In genomic region chr2:70751881-70752280, GRCh38 we compare ENCODE assay signal across 29 cellular contexts. TPM values are rescaled to one million over a fixed set of nuclear protein-coding genes. Genes with fewer than 3 reads are reported as not detected.
"Had no signal": no experiment of that assay in that cellular context is flagged by ENCODE, and none has a peak within 500 bp of the region (broad histone marks: within the 10 kb centered on the region; RNA-seq: fewer than 3 reads in every experiment).

No MANE protein-coding gene starts in this region.

- H3K9me3 ChIP-seq: Peyer's patch, SJSA1 had no signal

- H3K4me1 ChIP-seq: Peyer's patch, SJSA1 had no signal

- H3K4me3 ChIP-seq: PC-9, Peyer's patch, SJSA1, SK-N-MC had no signal

- H3K27me3 ChIP-seq: Peyer's patch had no signal

- DNase-seq: KBM-7; MV-4-11; NCI-H1048; NCI-H1105; NCI-H1436 treated with DMSO at 0.1 percent for 48 hours; NCI-H1694; NCI-H187 treated with DMSO at 0.1 percent for 48 hours; NCI-H2029 treated with DMSO at 0.1 percent for 48 hours; NCI-H2107; NCI-H2171 treated with DMSO at 0.1 percent for 48 hours; NCI-H345; NCI-H446 treated with DMSO at 0.1 percent for 48 hours; NCI-H510A treated with DMSO at 0.1 percent for 48 hours; NCI-H526; NCI-H748 treated with DMSO at 0.1 percent for 48 hours; NK-92 treated with Interleukin-12 subunit alpha and Interleukin-12 subunit beta, amount 100 ng/mL, for 24 hours; PC-9; Peyer's patch; Right ventricle myocardium superior; SIG-M5; T-helper 2 cell had no signal

- H3K36me3 ChIP-seq: Peyer's patch, SJSA1 had no signal

- H3K27ac ChIP-seq: PC-9, Peyer's patch, SJSA1, SK-N-MC had no signal

RNA-seq across cellular contexts. Expression of gene ADD2, which starts 16.1 kb away (rescaled TPM):
- total RNA-seq: LHCN-M2, OCI-LY7, RPMI7951, SJSA1 had no signal

RNA-seq across cellular contexts. Expression of gene FIGLA, which starts 38.6 kb away (rescaled TPM):
- total RNA-seq: HT1080; LHCN-M2; MCF 10A; OCI-LY7; PC-9; Peyer's patch; Right ventricle myocardium superior; RPMI7951; SJSA1; T-helper 1 cell treated with Interleukin-12 subunit alpha and Interleukin-12 subunit beta and Interleukin-4 antibody, amounts not matched to agents 30 ng/mL and 1 ng/mL, for 36 hours had no signal
